15 cellular contexts compared by ENCODE assay signal in the genomic region with DNA sequence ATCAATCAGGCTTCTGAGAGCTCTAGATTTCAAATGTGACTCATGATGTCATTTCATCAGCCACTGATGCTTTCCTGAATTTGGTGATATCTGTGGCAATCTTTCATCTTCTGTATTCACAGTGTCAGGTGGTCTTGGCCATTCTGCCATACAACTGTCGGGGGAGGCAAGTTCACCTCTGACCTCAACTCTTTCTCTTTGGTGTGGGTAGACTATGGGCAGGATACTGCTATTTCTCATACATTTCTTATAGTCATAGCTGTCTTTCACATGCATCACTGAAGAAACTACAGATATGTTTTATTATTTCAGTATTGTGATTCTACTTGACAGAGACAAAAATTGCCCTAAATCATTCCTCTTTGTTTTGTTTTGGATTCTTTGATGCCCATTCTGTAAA.
"Had no signal": no experiment of that assay in that cellular context is flagged by ENCODE, and none has a peak within 500 bp of the region (broad histone marks: within the 10 kb centered on the region; RNA-seq: fewer than 3 reads in every experiment).

No MANE protein-coding gene starts in this region.

- H3K9me3 Mint-ChIP-seq: activated naive CD4-positive, alpha-beta T cell treated with anti-CD3 and anti-CD28 coated beads for 36 hours; activated T-helper 2 cell treated with anti-CD3 and anti-CD28 coated beads, Interferon-gamma antibody, Interleukin-2, Interleukin-4, amounts not matched to agents 10 μg/mL and 5 μg/mL and 100 μg/mL, durations not matched to agents 14 hours and 24 hours and 36 hours; nephron progenitor cell had no signal

- H3K27ac ChIP-seq: heart left ventricle, left lung, stomach, upper lobe of right lung had no signal

- H3K9me3 ChIP-seq: heart left ventricle, left lung, stomach, upper lobe of right lung had no signal

- DNase-seq: activated CD4-positive, alpha-beta T cell treated with anti-CD3 and anti-CD28 coated beads, Interleukin-2, amount 50 U/mL, for 1 hour; activated naive CD4-positive, alpha-beta T cell treated with anti-CD3 and anti-CD28 coated beads for 36 hours; effector CD4-positive, alpha-beta T cell; heart left ventricle; left lung; nephron progenitor cell; occipital lobe; posterior cingulate gyrus; retina; stomach; T-helper 1 cell; T1000; upper lobe of right lung had no signal

- H3K4me3 Mint-ChIP-seq: activated naive CD4-positive, alpha-beta T cell treated with anti-CD3 and anti-CD28 coated beads for 36 hours; nephron progenitor cell had no signal

- H3K4me1 ChIP-seq: stomach, upper lobe of right lung had no signal

- ATAC-seq: heart left ventricle, left lung, upper lobe of right lung had no signal

- H3K27me3 ChIP-seq: heart left ventricle, left lung, stomach, upper lobe of right lung had no signal

- FAIRE-seq: frontal cortex had no signal

- H3K4me3 ChIP-seq: heart left ventricle, left lung, stomach, upper lobe of right lung had no signal

- H3K36me3 ChIP-seq: heart left ventricle, left lung, stomach, upper lobe of right lung had no signal

- H3K27ac Mint-ChIP-seq: activated naive CD4-positive, alpha-beta T cell treated with anti-CD3 and anti-CD28 coated beads for 36 hours; activated T-helper 2 cell treated with anti-CD3 and anti-CD28 coated beads, Interferon-gamma antibody, Interleukin-2, Interleukin-4, amounts not matched to agents 10 μg/mL and 5 μg/mL and 100 μg/mL, durations not matched to agents 14 hours and 24 hours and 36 hours; nephron progenitor cell had no signal

- H3K4me1 Mint-ChIP-seq: nephron progenitor cell had no signal
